12 cellular contexts compared by ENCODE assay signal in the genomic region with DNA sequence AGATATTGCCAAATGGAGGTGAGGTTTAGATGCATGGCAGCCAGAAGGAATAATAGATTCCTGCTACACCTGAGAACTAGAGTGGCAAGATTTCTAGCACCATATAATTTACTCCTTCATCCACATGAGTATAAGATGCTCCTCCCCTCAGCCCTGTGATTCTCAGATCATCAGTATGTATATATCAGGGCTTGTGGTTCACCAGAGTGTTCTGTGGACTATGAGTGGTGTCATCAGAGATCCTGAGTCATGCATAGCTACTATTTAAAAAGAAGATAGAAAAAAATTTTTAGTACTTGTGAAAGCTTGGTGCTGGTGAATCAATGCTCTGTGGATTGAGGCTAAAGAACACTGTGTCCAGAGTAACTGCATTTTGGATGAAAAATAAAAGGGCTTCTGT.
A peak's percentile ranks its signal among the peaks of the same experiment; 100 is the strongest.
DNase-seq lines count a peak whose midpoint lies in the region; TF ChIP-seq lines count a peak whose summit lies in the region.
"Had no signal": no experiment of that assay in that cellular context is flagged by ENCODE, and none has a peak within 500 bp of the region (broad histone marks: within the 10 kb centered on the region; RNA-seq: fewer than 3 reads in every experiment).

No MANE protein-coding gene starts in this region.

- in situ Hi-C loops in astrocyte of the spinal cord (cut with HindIII; ENCODE audit: low sequenced_read_pairs) = no loop called here

- DNase-seq in AG08396 (ENCODE audit: low spot score) (peak; percentile 30), LHCN-M2 (ENCODE audit: low read depth) (peak; percentile 90), astrocyte of the spinal cord (ENCODE audit: low read depth, low spot score) (peak; percentile 87), kidney epithelial cell (ENCODE audit: low read depth) (peak; percentile 37), T-helper 9 cell (no peak), head of caudate nucleus (no peak), esophagus squamous epithelium (lab: John Stamatoyannopoulos, UW) (no peak)
- no peak for DNase-seq in NK-92 treated with Interleukin-12 subunit alpha and Interleukin-12 subunit beta, amount 100 ng/mL, for 24 hours (lab: John Stamatoyannopoulos, UW)
- DNase-seq: activated naive CD8-positive, alpha-beta T cell treated with anti-CD3 and anti-CD28 coated beads, Interleukin-2, amount 50 U/mL, for 24 hours; naive thymus-derived CD4-positive, alpha-beta T cell; NCI-H2081; upper lobe of left lung had no signal

- no peaks in the 10 kb centered on the region for H3K9me3 ChIP-seq in esophagus squamous epithelium
- H3K9me3 ChIP-seq: upper lobe of left lung had no signal

- intact Hi-C loops in head of caudate nucleus (cut with DNase I) (no loop called here), esophagus squamous epithelium (cut with DNase I) (no loop called here)

- no peak overlapping the region for H3K4me3 ChIP-seq in astrocyte of the spinal cord (ENCODE audit: low read depth, low read length)
- no peak overlapping the region for H3K4me3 ChIP-seq in kidney epithelial cell (ENCODE audit: low read depth, low read length)
- H3K4me3 ChIP-seq in esophagus squamous epithelium = no peak overlapping the region
- H3K4me3 ChIP-seq: upper lobe of left lung had no signal

- H3K27ac ChIP-seq in esophagus squamous epithelium = no peak overlapping the region
- H3K27ac ChIP-seq: upper lobe of left lung had no signal

- no peak for TF ChIP-seq CTCF in astrocyte of the spinal cord (IDR thresholded peaks at IDR 0.05; ENCODE audit: low read depth, low read length)
- TF ChIP-seq CTCF in kidney epithelial cell (IDR thresholded peaks at IDR 0.05; ENCODE audit: insufficient read depth, low read length, poor library complexity, severe bottlenecking) = no peak
- TF ChIP-seq CTCF in esophagus squamous epithelium (IDR thresholded peaks at IDR 0.05) = no peak

- H3K27me3 ChIP-seq in kidney epithelial cell (ENCODE audit: control insufficient read depth, insufficient read depth, low read length) (no peaks in the 10 kb centered on the region), esophagus squamous epithelium (no peaks in the 10 kb centered on the region)
- H3K27me3 ChIP-seq: upper lobe of left lung had no signal

- no peaks in the 10 kb centered on the region for H3K36me3 ChIP-seq in kidney epithelial cell (ENCODE audit: control insufficient read depth, insufficient read depth, low read length)
- no peaks in the 10 kb centered on the region for H3K36me3 ChIP-seq in esophagus squamous epithelium
- H3K36me3 ChIP-seq: upper lobe of left lung had no signal

- TF ChIP-seq POLR2A in esophagus squamous epithelium (IDR thresholded peaks at IDR 0.05) = no peak

- no peaks in the 10 kb centered on the region for H3K4me1 ChIP-seq in esophagus squamous epithelium
- H3K4me1 ChIP-seq: upper lobe of left lung had no signal

Comparison
In these comparisons a context has a peak if more than half of its experiments do, and no peak if none do; other contexts are left out.
1. DNase-seq: peak in AG08396 (single experiment), LHCN-M2 (single experiment), astrocyte of the spinal cord (single experiment) and kidney epithelial cell (single experiment); none in T-helper 9 cell (single experiment), head of caudate nucleus (0 of 42), NK-92 treated with Interleukin-12 subunit alpha and Interleukin-12 subunit beta, amount 100 ng/mL, for 24 hours (single experiment) and esophagus squamous epithelium (single experiment).